In genomic region chr19:21352830-21353229, GRCh38 we compare ENCODE assay signal across 1 cellular context.
TF ChIP-seq lines count a peak whose summit lies in the region.

No MANE protein-coding gene starts in this region.

TF ChIP-seq in K562, 482 proteins besides CTCF, POLR2A, EP300 and RAD21:
- TF ChIP-seq PML (IDR thresholded peaks at IDR 0.05; ENCODE audit: low read length): no peak
- TF ChIP-seq ASH1L (IDR thresholded peaks at IDR 0.05; ENCODE audit: borderline replicate concordance, low read depth, partially characterized antibody): no peak
- TF ChIP-seq SOX6 (IDR thresholded peaks at IDR 0.05): peak; percentile 21; the same call in 1 of the 2 replicates
- no peak for TF ChIP-seq THRAP3 (IDR thresholded peaks at IDR 0.05; ENCODE audit: borderline replicate concordance)
- no peak for TF ChIP-seq USF1 (CRISPR knock-in tag; IDR thresholded peaks at IDR 0.05)
TF ChIP-seq in K562: peak in this region for 1.
